13 cellular contexts compared by ENCODE assay signal in the genomic region with DNA sequence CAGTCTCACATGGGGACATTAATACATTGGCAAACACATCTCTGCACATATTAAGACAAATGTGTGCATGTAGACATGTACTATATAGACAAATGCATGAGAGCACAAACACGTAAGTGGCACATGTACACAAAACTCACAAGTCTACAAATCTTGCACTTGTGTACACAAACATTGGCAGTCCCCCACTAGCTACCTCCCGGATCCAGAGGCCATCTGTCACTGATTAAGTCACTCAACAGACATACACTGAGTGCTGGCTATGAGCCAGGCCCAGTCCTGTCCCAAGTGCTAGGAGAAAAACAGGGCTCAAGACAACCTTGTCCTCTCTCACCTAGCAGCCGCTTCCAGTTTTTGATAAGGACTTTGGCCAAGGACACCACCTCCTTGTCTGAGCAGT. TPM values are rescaled to one million over a fixed set of nuclear protein-coding genes. Genes with fewer than 3 reads are reported as not detected.
DNase-seq lines count a peak whose midpoint lies in the region; ATAC-seq, FAIRE-seq and TF ChIP-seq lines count a peak whose summit lies in the region.
"Had no signal": no experiment of that assay in that cellular context is flagged by ENCODE, and none has a peak within 500 bp of the region (broad histone marks: within the 10 kb centered on the region; RNA-seq: fewer than 3 reads in every experiment).

No MANE protein-coding gene starts in this region.

- H3K4me1 ChIP-seq in SK-N-SH (ENCODE audit: control insufficient read depth in 1 of 2, insufficient read depth in 2 of 2, low read depth in 1 of 2, low read length in 1 of 2), result peaks cover 0 to 22% of the 10 kb centered on the region in 2 experiments; a peak in 1 of 4 replicates
- H3K4me1 ChIP-seq in hepatocyte (ENCODE audit: insufficient read depth), result peaks cover 28% of the 10 kb centered on the region
- peaks cover 9 to 23% (median 13%) of the 10 kb centered on the region in 4 donors for H3K4me1 ChIP-seq in upper lobe of left lung

- WGBS in SK-N-SH (ENCODE audit: low lambda C conversion rate), result 37% methylated on average over 3 of the region's 3 CpGs
- WGBS in hepatocyte (ENCODE audit: low lambda C conversion rate, missing lambda C conversion rate), result 25% methylated on average over 3 of the region's 3 CpGs
- 47 to 48% methylated on average over 3 of the region's 3 CpGs for WGBS in upper lobe of left lung, 2 donors

- no peaks in the 10 kb centered on the region for H3K79me2 ChIP-seq in SK-N-SH (ENCODE audit: insufficient read depth)
- H3K79me2 ChIP-seq in hepatocyte, result peaks cover 22% of the 10 kb centered on the region

- H3K9ac ChIP-seq in SK-N-SH, result no peak overlapping the region

- TF ChIP-seq CTCF in SK-N-SH (IDR thresholded peaks at IDR 0.05) (no peak), hepatocyte (IDR thresholded peaks at IDR 0.05; ENCODE audit: poor library complexity) (no peak), upper lobe of left lung (IDR thresholded peaks at IDR 0.05) (no peak)

- H3K9me2 ChIP-seq in SK-N-SH (no peaks in the 10 kb centered on the region), hepatocyte (replicated peaks; ENCODE audit: insufficient read depth) (no peaks in the 10 kb centered on the region)

- FAIRE-seq in frontal cortex (lab: Jason Lieb, UNC), result no peak

- H3K4me2 ChIP-seq in SK-N-SH, result no peak overlapping the region; the same call in 1 of the 2 replicates
- peak overlapping the region; percentile 15 for H3K4me2 ChIP-seq in hepatocyte

- no peaks in the 10 kb centered on the region for H3K9me3 ChIP-seq in SK-N-SH
- no peaks in the 10 kb centered on the region for H3K9me3 ChIP-seq in hepatocyte (ENCODE audit: low read depth)
- H3K9me3 ChIP-seq in upper lobe of left lung, result no peaks in the 10 kb centered on the region

- no peaks in the 10 kb centered on the region for H3K27me3 Mint-ChIP-seq in activated naive CD8-positive, alpha-beta T cell treated with anti-CD3 and anti-CD28 coated beads, Interleukin-2, amount 50 U/mL, for 24 hours
- H3K27me3 Mint-ChIP-seq: activated CD4-positive, alpha-beta T cell treated with anti-CD3 and anti-CD28 coated beads, Interleukin-2, amount 10 ng/mL, durations not matched to agents 7 days and 5 days had no signal

- CTCF ChIA-PET in SK-N-SH (lab: Yijun Ruan, JAX), result interaction anchor here (1.0 to 5.6 kb wide), 3 partner anchors 9 to 80 kb away, joined by 3 to 42 read pairs (median 3); no protein-coding TSS in a partner anchor

- no peaks in the 10 kb centered on the region for H3K36me3 Mint-ChIP-seq in activated naive CD8-positive, alpha-beta T cell treated with anti-CD3 and anti-CD28 coated beads, Interleukin-2, amount 50 U/mL, for 24 hours (ENCODE audit: low read depth)

- peaks cover 4% of the 10 kb centered on the region for H3F3A ChIP-seq in SK-N-SH (replicated peaks; ENCODE audit: insufficient read depth)

- H3K27me3 ChIP-seq in SK-N-SH (ENCODE audit: insufficient read depth) (no peaks in the 10 kb centered on the region), hepatocyte (no peaks in the 10 kb centered on the region), upper lobe of left lung (no peaks in the 10 kb centered on the region)

- H3K9me3 Mint-ChIP-seq in activated naive CD8-positive, alpha-beta T cell treated with anti-CD3 and anti-CD28 coated beads, Interleukin-2, amount 50 U/mL, for 24 hours, result no peaks in the 10 kb centered on the region
- H3K9me3 Mint-ChIP-seq: activated CD4-positive, alpha-beta T cell treated with anti-CD3 and anti-CD28 coated beads, Interleukin-2, amount 10 ng/mL, durations not matched to agents 7 days and 5 days; activated T-helper 2 cell treated with anti-CD3 and anti-CD28 coated beads, Interferon-gamma antibody, Interleukin-2, Interleukin-4, amounts not matched to agents 10 μg/mL and 5 μg/mL and 100 μg/mL, durations not matched to agents 14 hours and 24 hours and 36 hours had no signal

- TF ChIP-seq RAD21 in SK-N-SH (IDR thresholded peaks at IDR 0.05; ENCODE audit: low read length), result no peak

- peak overlapping the region in 1 of 2 experiments; percentile 80; a peak in 2 of 4 replicates for H3K27ac ChIP-seq in SK-N-SH (ENCODE audit: low read depth in 2 of 2, low read length in 1 of 2)
- no peak overlapping the region for H3K27ac ChIP-seq in hepatocyte
- no peak overlapping the region for H3K27ac ChIP-seq in upper lobe of left lung

- H3K4me3 Mint-ChIP-seq in activated naive CD8-positive, alpha-beta T cell treated with anti-CD3 and anti-CD28 coated beads, Interleukin-2, amount 50 U/mL, for 24 hours, result no peak overlapping the region
- H3K4me3 Mint-ChIP-seq: activated CD4-positive, alpha-beta T cell treated with anti-CD3 and anti-CD28 coated beads, Interleukin-2, amount 10 ng/mL, durations not matched to agents 7 days and 5 days had no signal

- ATAC-seq in upper lobe of left lung (ENCODE audit: low FRiP score in 2 of 2), result no peak
- ATAC-seq in activated naive CD8-positive, alpha-beta T cell treated with anti-CD3 and anti-CD28 coated beads, Interleukin-2, amount 50 U/mL, for 24 hours, result no peak

- no peak overlapping the region for H3K27ac Mint-ChIP-seq in activated naive CD8-positive, alpha-beta T cell treated with anti-CD3 and anti-CD28 coated beads, Interleukin-2, amount 50 U/mL, for 24 hours
- H3K27ac Mint-ChIP-seq: activated CD4-positive, alpha-beta T cell treated with anti-CD3 and anti-CD28 coated beads, Interleukin-2, amount 10 ng/mL, durations not matched to agents 7 days and 5 days; activated T-helper 2 cell treated with anti-CD3 and anti-CD28 coated beads, Interferon-gamma antibody, Interleukin-2, Interleukin-4, amounts not matched to agents 10 μg/mL and 5 μg/mL and 100 μg/mL, durations not matched to agents 14 hours and 24 hours and 36 hours had no signal

- peak; percentile 64 for DNase-seq in DMS153 (lab: John Stamatoyannopoulos, UW)
- peak; percentile 80 for DNase-seq in NCI-H1694 treated with DMSO at 0.1 percent for 48 hours (lab: John Stamatoyannopoulos, UW)
- peak; percentile 87 for DNase-seq in SK-N-SH
- DNase-seq in hepatocyte (ENCODE audit: low spot score), result peak; percentile 62
- DNase-seq in upper lobe of left lung, result no peak
- DNase-seq in activated naive CD8-positive, alpha-beta T cell treated with anti-CD3 and anti-CD28 coated beads, Interleukin-2, amount 50 U/mL, for 24 hours, result no peak
- no peak for DNase-seq in frontal cortex (ENCODE audit: low spot score in 2 of 2)
- DNase-seq in AG20443 (ENCODE audit: low spot score), result no peak
- DNase-seq: activated CD4-positive, alpha-beta T cell treated with anti-CD3 and anti-CD28 coated beads, Interleukin-2, amount 10 ng/mL, durations not matched to agents 7 days and 5 days; Karpas-422; NK-92 treated with Interleukin-12 subunit alpha and Interleukin-12 subunit beta, amount 100 ng/mL, for 24 hours; stimulated activated CD4-positive, alpha-beta T cell treated with anti-CD3 and anti-CD28 coated beads, Interleukin-4, amount 100 ng/mL, for 4 hours had no signal

- H4K20me1 ChIP-seq in SK-N-SH (ENCODE audit: insufficient read depth), result no peaks in the 10 kb centered on the region
- no peaks in the 10 kb centered on the region for H4K20me1 ChIP-seq in hepatocyte (ENCODE audit: insufficient read depth, poor library complexity, severe bottlenecking)

- TF ChIP-seq EP300 in SK-N-SH (IDR thresholded peaks at IDR 0.05; ENCODE audit: borderline replicate concordance in 1 of 2, low read depth in 1 of 2, low read length in 1 of 2), result peak in 1 of 2 experiments; percentile 42; a peak in 1 of 4 replicates
- TF ChIP-seq EP300 in upper lobe of left lung (IDR thresholded peaks at IDR 0.05), result no peak

- H3K4me1 Mint-ChIP-seq in activated naive CD8-positive, alpha-beta T cell treated with anti-CD3 and anti-CD28 coated beads, Interleukin-2, amount 50 U/mL, for 24 hours, result peaks cover 4% of the 10 kb centered on the region

- TF ChIP-seq POLR2A in upper lobe of left lung (IDR thresholded peaks at IDR 0.05), result no peak

- no peak overlapping the region for H2AFZ ChIP-seq in SK-N-SH (ENCODE audit: low read depth)
- H2AFZ ChIP-seq in hepatocyte, result no peak overlapping the region

- POLR2A ChIA-PET in SK-N-SH (lab: Yijun Ruan, JAX), result interaction anchor here (0.6 to 1.1 kb wide), 4 partner anchors 13 to 73 kb away, joined by 3 read pairs; a partner anchor contains a TSS

- H3K4me3 ChIP-seq in SK-N-SH (ENCODE audit: low read depth in 2 of 2, low read length in 1 of 2) (no peak overlapping the region), hepatocyte (no peak overlapping the region), upper lobe of left lung (no peak overlapping the region)

- H3K36me3 ChIP-seq in SK-N-SH (replicated peaks in 1 of 2; ENCODE audit: control insufficient read depth in 1 of 2, insufficient read depth in 2 of 2, low read length in 1 of 2) (no peaks in the 10 kb centered on the region), hepatocyte (replicated peaks; ENCODE audit: insufficient read depth, low read depth) (no peaks in the 10 kb centered on the region), upper lobe of left lung (peaks cover 0 to 9% (median 3%) of the 10 kb centered on the region in 4 donors)

TF ChIP-seq in SK-N-SH, 30 proteins besides CTCF, POLR2A, EP300 and RAD21:
- TF ChIP-seq RCOR1 (IDR thresholded peaks at IDR 0.05; ENCODE audit: low read length) (peak; percentile 56), CHD2 (IDR thresholded peaks at IDR 0.05; ENCODE audit: low read length, partially characterized antibody) (peak; percentile 48), TCF12 (IDR thresholded peaks at IDR 0.05) (peak; percentile 63), NFIC (IDR thresholded peaks at IDR 0.05; ENCODE audit: borderline replicate concordance) (peak; percentile 39; the same call in 1 of the 2 replicates), TEAD4 (IDR thresholded peaks at IDR 0.05; ENCODE audit: borderline replicate concordance, insufficient read depth) (no peak)
- TF ChIP-seq, protein P1, sequence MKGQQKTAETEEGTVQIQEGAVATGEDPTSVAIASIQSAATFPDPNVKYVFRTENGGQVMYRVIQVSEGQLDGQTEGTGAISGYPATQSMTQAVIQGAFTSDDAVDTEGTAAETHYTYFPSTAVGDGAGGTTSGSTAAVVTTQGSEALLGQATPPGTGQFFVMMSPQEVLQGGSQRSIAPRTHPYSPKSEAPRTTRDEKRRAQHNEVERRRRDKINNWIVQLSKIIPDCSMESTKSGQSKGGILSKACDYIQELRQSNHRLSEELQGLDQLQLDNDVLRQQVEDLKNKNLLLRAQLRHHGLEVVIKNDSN (IDR thresholded peaks at IDR 0.05; ENCODE audit: borderline replicate concordance, low read depth), result no peak
TF ChIP-seq in SK-N-SH: peak in this region for 4.

RNA-seq across cellular contexts. Expression of a gene that starts 7.0 kb away (rescaled TPM):
- polyA plus RNA-seq in SK-N-SH (2012; rRNA removed) (1.1 and 1.2 TPM in 2 replicates), hepatocyte (27.6 and 31.2 TPM in 2 replicates)
- polyA plus RNA-seq in SK-N-SH (2012; cell fraction: cytosol; rRNA removed), result 0.68 and 0.90 TPM in 2 replicates
- polyA plus RNA-seq in SK-N-SH (2012; cell fraction: nucleus; rRNA removed), result 3.9 and 4.7 TPM in 2 replicates
- total RNA-seq in hepatocyte (30.2 and 30.8 TPM in 2 replicates), upper lobe of left lung (100 to 1,000 TPM in 1 of 6 donors, 10 to 100 TPM in 5; 32.5 to 141 (median 42.9) TPM), frontal cortex (2.0 TPM)

RNA-seq across cellular contexts. Expression of a gene that starts 47.9 kb away (rescaled TPM):
- 5.0 and 6.4 TPM in 2 replicates for polyA plus RNA-seq in SK-N-SH (2012; rRNA removed)
- 6.5 and 7.1 TPM in 2 replicates for polyA plus RNA-seq in SK-N-SH (2012; cell fraction: cytosol; rRNA removed)
- polyA plus RNA-seq in SK-N-SH (2012; cell fraction: nucleus; rRNA removed), result 5.1 and 9.1 TPM in 2 replicates
- total RNA-seq in hepatocyte, result 15.5 and 17.1 TPM in 2 replicates
- polyA plus RNA-seq in hepatocyte, result 4.4 and 7.5 TPM in 2 replicates
- total RNA-seq in upper lobe of left lung, result 10 to 100 TPM in 2 of 6 donors, 1 to 10 TPM in 4; 5.5 to 11.3 (median 8.2) TPM
- 111 TPM for total RNA-seq in frontal cortex

Comparison
In these comparisons a context has a peak if more than half of its experiments do, and no peak if none do; other contexts are left out.
1. DNase-seq: peak in DMS153 (single experiment), NCI-H1694 treated with DMSO at 0.1 percent for 48 hours (single experiment), SK-N-SH (single experiment) and hepatocyte (single experiment); none in upper lobe of left lung (0 of 2), activated naive CD8-positive, alpha-beta T cell treated with anti-CD3 and anti-CD28 coated beads, Interleukin-2, amount 50 U/mL, for 24 hours (single experiment), frontal cortex (0 of 2) and AG20443 (single experiment).
2. RNA of a gene that starts 7.0 kb away (total RNA-seq): 32.5 to 141 TPM in upper lobe of left lung and 30.2 to 30.8 TPM in hepatocyte; 2.0 TPM in frontal cortex (single experiment); every median in the first group is over 10 times any median in the second.